ENCODE assay signal across 1 cellular context in the genomic region with DNA sequence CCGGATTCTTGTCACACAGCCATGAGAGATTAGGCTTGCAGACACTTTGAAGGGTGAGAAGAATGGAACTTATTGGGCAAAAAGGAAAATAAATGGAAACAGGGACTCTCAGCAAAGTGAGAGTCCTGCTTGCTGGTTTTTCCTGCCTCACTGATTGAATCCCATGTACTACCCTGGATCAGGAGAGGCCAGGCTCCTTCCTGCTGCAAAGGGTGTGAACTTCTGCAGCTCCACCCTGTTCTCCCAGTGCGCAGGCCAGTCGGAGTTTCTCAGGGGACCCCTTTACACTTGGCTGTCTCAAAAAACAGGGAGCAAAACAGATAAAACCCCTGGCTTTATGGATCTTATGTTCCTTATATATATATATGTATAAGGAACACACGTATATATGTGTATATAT.
TF ChIP-seq lines count a peak whose summit lies in the region.

No MANE protein-coding gene starts in this region.

TF ChIP-seq in WTC11, 78 proteins besides CTCF, POLR2A, EP300 and RAD21 (continued from another document):
- TF ChIP-seq, protein P1, sequence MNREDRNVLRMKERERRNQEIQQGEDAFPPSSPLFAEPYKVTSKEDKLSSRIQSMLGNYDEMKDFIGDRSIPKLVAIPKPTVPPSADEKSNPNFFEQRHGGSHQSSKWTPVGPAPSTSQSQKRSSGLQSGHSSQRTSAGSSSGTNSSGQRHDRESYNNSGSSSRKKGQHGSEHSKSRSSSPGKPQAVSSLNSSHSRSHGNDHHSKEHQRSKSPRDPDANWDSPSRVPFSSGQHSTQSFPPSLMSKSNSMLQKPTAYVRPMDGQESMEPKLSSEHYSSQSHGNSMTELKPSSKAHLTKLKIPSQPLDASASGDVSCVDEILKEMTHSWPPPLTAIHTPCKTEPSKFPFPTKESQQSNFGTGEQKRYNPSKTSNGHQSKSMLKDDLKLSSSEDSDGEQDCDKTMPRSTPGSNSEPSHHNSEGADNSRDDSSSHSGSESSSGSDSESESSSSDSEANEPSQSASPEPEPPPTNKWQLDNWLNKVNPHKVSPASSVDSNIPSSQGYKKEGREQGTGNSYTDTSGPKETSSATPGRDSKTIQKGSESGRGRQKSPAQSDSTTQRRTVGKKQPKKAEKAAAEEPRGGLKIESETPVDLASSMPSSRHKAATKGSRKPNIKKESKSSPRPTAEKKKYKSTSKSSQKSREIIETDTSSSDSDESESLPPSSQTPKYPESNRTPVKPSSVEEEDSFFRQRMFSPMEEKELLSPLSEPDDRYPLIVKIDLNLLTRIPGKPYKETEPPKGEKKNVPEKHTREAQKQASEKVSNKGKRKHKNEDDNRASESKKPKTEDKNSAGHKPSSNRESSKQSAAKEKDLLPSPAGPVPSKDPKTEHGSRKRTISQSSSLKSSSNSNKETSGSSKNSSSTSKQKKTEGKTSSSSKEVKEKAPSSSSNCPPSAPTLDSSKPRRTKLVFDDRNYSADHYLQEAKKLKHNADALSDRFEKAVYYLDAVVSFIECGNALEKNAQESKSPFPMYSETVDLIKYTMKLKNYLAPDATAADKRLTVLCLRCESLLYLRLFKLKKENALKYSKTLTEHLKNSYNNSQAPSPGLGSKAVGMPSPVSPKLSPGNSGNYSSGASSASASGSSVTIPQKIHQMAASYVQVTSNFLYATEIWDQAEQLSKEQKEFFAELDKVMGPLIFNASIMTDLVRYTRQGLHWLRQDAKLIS (CRISPR knock-in tag; IDR thresholded peaks at IDR 0.05; ENCODE audit: borderline replicate concordance): no peak
- TF ChIP-seq OVOL2 (CRISPR knock-in tag; IDR thresholded peaks at IDR 0.05; ENCODE audit: borderline replicate concordance) (no peak), FOXP1 (CRISPR knock-in tag; IDR thresholded peaks at IDR 0.05; ENCODE audit: borderline replicate concordance) (no peak), SMAD4 (CRISPR knock-in tag; IDR thresholded peaks at IDR 0.05) (no peak), ZNF416 (CRISPR knock-in tag; IDR thresholded peaks at IDR 0.05) (no peak), ZNF396 (CRISPR knock-in tag; IDR thresholded peaks at IDR 0.05; ENCODE audit: borderline replicate concordance) (no peak), EMX1 (CRISPR knock-in tag; IDR thresholded peaks at IDR 0.05) (no peak)
- TF ChIP-seq, protein P2, sequence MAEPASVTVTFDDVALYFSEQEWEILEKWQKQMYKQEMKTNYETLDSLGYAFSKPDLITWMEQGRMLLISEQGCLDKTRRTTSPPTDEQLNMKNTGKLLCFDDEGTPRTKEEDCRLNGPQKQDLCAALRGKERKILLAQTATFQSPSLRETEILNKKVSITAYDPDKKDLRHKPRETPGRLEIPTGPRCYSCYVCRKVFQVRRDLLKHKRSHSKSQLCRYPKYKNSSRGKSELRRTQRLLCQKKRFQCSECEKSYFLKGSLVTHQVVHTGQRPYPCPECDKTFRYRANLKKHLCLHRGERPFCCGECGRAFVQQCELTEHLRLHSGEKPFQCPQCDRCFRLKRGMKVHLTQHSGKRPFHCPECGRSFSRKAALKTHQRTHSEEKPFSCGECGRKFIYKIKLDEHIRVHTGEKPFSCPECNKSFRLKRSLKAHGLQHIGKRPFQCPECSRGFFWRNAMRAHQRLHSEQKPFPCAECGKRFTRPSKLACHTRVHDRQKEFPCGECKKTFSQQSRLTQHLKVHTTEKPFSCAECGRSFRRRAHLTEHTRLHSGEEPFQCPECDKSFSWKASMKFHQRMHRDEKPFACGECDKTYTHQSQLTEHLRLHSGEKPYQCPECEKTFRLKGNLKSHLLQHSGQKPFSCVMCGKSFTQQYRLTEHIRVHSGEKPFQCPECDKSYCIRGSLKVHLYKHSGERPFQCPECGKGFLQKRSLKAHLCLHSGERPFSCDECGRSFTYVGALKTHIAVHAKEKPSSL (CRISPR knock-in tag; conservative IDR thresholded peaks at IDR 0.05): no peak
- TF ChIP-seq, protein P3, sequence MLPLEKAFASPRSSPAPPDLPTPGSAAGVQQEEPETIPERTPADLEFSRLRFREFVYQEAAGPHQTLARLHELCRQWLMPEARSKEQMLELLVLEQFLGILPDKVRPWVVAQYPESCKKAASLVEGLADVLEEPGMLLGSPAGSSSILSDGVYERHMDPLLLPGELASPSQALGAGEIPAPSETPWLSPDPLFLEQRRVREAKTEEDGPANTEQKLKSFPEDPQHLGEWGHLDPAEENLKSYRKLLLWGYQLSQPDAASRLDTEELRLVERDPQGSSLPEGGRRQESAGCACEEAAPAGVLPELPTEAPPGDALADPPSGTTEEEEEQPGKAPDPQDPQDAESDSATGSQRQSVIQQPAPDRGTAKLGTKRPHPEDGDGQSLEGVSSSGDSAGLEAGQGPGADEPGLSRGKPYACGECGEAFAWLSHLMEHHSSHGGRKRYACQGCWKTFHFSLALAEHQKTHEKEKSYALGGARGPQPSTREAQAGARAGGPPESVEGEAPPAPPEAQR (CRISPR knock-in tag; IDR thresholded peaks at IDR 0.05): no peak
